In genomic region chr18:7038330-7038846, GRCh38 we compare ENCODE assay signal across 9 cellular contexts.
DNase-seq lines count a peak whose midpoint lies in the region; ATAC-seq, FAIRE-seq and TF ChIP-seq lines count a peak whose summit lies in the region.
"Had no signal": no experiment of that assay in that cellular context is flagged by ENCODE, and none has a peak within 500 bp of the region (broad histone marks: within the 10 kb centered on the region; RNA-seq: fewer than 3 reads in every experiment).

No MANE protein-coding gene starts in this region.

- H3K9ac ChIP-seq in HepG2 (ENCODE audit: insufficient read depth, low read depth, low read length) = no peak overlapping the region

- H3K9me3 ChIP-seq in HepG2 (ENCODE audit: low read length) = no peaks in the 10 kb centered on the region
- H3K9me3 ChIP-seq in uterus = no peaks in the 10 kb centered on the region

- H3K36me3 ChIP-seq in HepG2 (replicated peaks in 1 of 2; ENCODE audit: control insufficient read depth in 1 of 2, insufficient read depth in 2 of 2, low read length in 2 of 2) (no peaks in the 10 kb centered on the region), uterus (no peaks in the 10 kb centered on the region)

- TF ChIP-seq POLR2A in HepG2 (IDR thresholded peaks at IDR 0.05; ENCODE audit: insufficient read depth in 1 of 2, low read depth in 2 of 2, low read length in 2 of 2) (no peak), uterus (IDR thresholded peaks at IDR 0.05) (no peak)

- CTCF ChIA-PET in HepG2 (lab: Yijun Ruan, JAX; ENCODE audit: low intra/inter-chr PET ratio, low total read pairs) = no interaction called here

- H3K4me3 Mint-ChIP-seq in chondrocyte (ENCODE audit: unreplicated experiment) = no peak overlapping the region

- in situ Hi-C loops in HepG2 (cut with HindIII; ENCODE audit: extremely low pct_ligation_motif_present, low pct_unique_long_range_greater_than_20kb) = loop anchor here (25.0 kb wide), 1 partner anchor 124 kb away; no protein-coding TSS in a partner anchor

- DNase-seq in DMS 273 (lab: John Stamatoyannopoulos, UW; ENCODE audit: unreplicated experiment) (peak; percentile 49), DMS 273 treated with DMSO at 0.1 percent for 48 hours (lab: John Stamatoyannopoulos, UW) (no peak), NCI-H2196 treated with DMSO at 0.1 percent for 48 hours (lab: John Stamatoyannopoulos, UW; ENCODE audit: unreplicated experiment) (peak; percentile 96), chondrocyte (ENCODE audit: low spot score) (no peak), HepG2 (ENCODE audit: low spot score) (peak; percentile 27), uterus (peak; percentile 91 to 97)
- no peak for DNase-seq in activated CD4-positive, alpha-beta T cell treated with anti-CD3 and anti-CD28 coated beads for 1 hour
- no peak for DNase-seq in activated naive CD4-positive, alpha-beta T cell treated with Interleukin-2 at 50 U/mL for 16 hours

- H3K4me3 ChIP-seq in HepG2 (replicated peaks in 1 of 3; ENCODE audit: insufficient read depth in 1 of 3, low read depth in 2 of 3, low read length in 3 of 3) (no peak overlapping the region), uterus (peak overlapping the region in 1 of 2 donors; percentile 14)

- no peaks in the 10 kb centered on the region; the same call in 1 of the 2 replicates for H4K20me1 ChIP-seq in HepG2 (ENCODE audit: insufficient read depth, low read length)

- POLR2A ChIA-PET in HepG2 (lab: Yijun Ruan, JAX) = no interaction called here

- FAIRE-seq in HepG2 (lab: Jason Lieb, UNC) = no peak
- FAIRE-seq: A204.1 had no signal

- no peak overlapping the region for H2AFZ ChIP-seq in HepG2 (ENCODE audit: low read length)

- H3K27me3 ChIP-seq in HepG2 (ENCODE audit: control insufficient read depth in 1 of 2, insufficient read depth in 2 of 2, low read length in 2 of 2) (peaks cover 0 to 3% of the 10 kb centered on the region in 2 experiments; a peak in 1 of 5 replicates), uterus (no peaks in the 10 kb centered on the region)

- H3K79me2 ChIP-seq in HepG2 (ENCODE audit: insufficient read depth, low read length) = no peaks in the 10 kb centered on the region

- no peaks in the 10 kb centered on the region for H3K27me3 Mint-ChIP-seq in chondrocyte (ENCODE audit: low read depth)

- TF ChIP-seq CTCF in chondrocyte (IDR thresholded peaks at IDR 0.05) (peak; percentile 82), HepG2 (CRISPR knock-in tag; IDR thresholded peaks at IDR 0.05) (peak; percentile 69), uterus (IDR thresholded peaks at IDR 0.05) (peak; percentile 61 to 75 (median 66))

- no TSS peak for BruUV-seq in HepG2 (replicated peaks; lab: Mats Ljungman, UMichigan)

- H3K36me3 Mint-ChIP-seq in chondrocyte (ENCODE audit: low read depth) = no peaks in the 10 kb centered on the region

- intact Hi-C loops in HepG2 (cut with micrococcal nuclease; ENCODE audit: unreplicated experiment) = no loop called here
- intact Hi-C loops in uterus (cut with DNase I; ENCODE audit: low total_unique reads) = loop anchor here (10.0 kb wide), 1 partner anchor 136 kb away; no protein-coding TSS in a partner anchor

- TF ChIP-seq RAD21 in HepG2 (CRISPR knock-in tag; IDR thresholded peaks at IDR 0.05) = no peak; the same call in 1 of the 2 replicates

- peak overlapping the region; percentile 73 for H3K27ac Mint-ChIP-seq in chondrocyte (ENCODE audit: unreplicated experiment)

- peak; percentile 89 for ATAC-seq in HepG2

- peaks cover 15% of the 10 kb centered on the region for H3K4me1 Mint-ChIP-seq in chondrocyte (ENCODE audit: low read depth)

- WGBS in HepG2 (ENCODE audit: low lambda C conversion rate) = 63% methylated on average over 16 of the region's 20 CpGs

- peaks cover 12% of the 10 kb centered on the region for H3K4me1 ChIP-seq in HepG2 (ENCODE audit: insufficient read depth, low read length)
- no peaks in the 10 kb centered on the region for H3K4me1 ChIP-seq in uterus

- TF ChIP-seq EP300 in HepG2 (IDR thresholded peaks at IDR 0.05; ENCODE audit: low read depth in 2 of 2, low read length in 2 of 2) (no peak), HepG2 (CRISPR knock-in tag; IDR thresholded peaks at IDR 0.05; ENCODE audit: borderline replicate concordance) (no peak)

- no peak overlapping the region for H3K4me2 ChIP-seq in HepG2 (ENCODE audit: low read depth, low read length)

- no peak overlapping the region for H3K27ac ChIP-seq in HepG2 (ENCODE audit: extremely low read length, insufficient read depth, low read length)
- peak overlapping the region; percentile 89 to 92 for H3K27ac ChIP-seq in uterus

- peaks cover 3% of the 10 kb centered on the region for H3K9me3 Mint-ChIP-seq in chondrocyte (ENCODE audit: low read depth)

TF ChIP-seq in HepG2, 621 proteins besides CTCF, POLR2A, EP300 and RAD21 (continues in another document):
- TF ChIP-seq MYC (CRISPR knock-in tag; IDR thresholded peaks at IDR 0.05; ENCODE audit: borderline replicate concordance) (peak; percentile 40; the same call in 1 of the 2 replicates), STAG1 (CRISPR knock-in tag; IDR thresholded peaks at IDR 0.05) (peak; percentile 58), BHLHE40 (IDR thresholded peaks at IDR 0.05; ENCODE audit: low read length) (peak; percentile 36; the same call in 1 of the 2 replicates), KIAA2018 (CRISPR knock-in tag; IDR thresholded peaks at IDR 0.05; ENCODE audit: borderline replicate concordance) (no peak), ATRX (CRISPR knock-in tag; IDR thresholded peaks at IDR 0.05; ENCODE audit: borderline replicate concordance) (no peak), ZNF280B (CRISPR knock-in tag; IDR thresholded peaks at IDR 0.05; ENCODE audit: borderline replicate concordance) (0 out of 2 replicates have a peak, but pooled peaks have one; percentile 23)

Comparison
In these comparisons a context has a peak if more than half of its experiments do, and no peak if none do; other contexts are left out.
1. DNase-seq: peak in DMS 273 (single experiment), NCI-H2196 treated with DMSO at 0.1 percent for 48 hours (single experiment), HepG2 (single experiment) and uterus (2 of 2); none in DMS 273 treated with DMSO at 0.1 percent for 48 hours (single experiment), chondrocyte (single experiment), activated CD4-positive, alpha-beta T cell treated with anti-CD3 and anti-CD28 coated beads for 1 hour (single experiment) and activated naive CD4-positive, alpha-beta T cell treated with Interleukin-2 at 50 U/mL for 16 hours (single experiment).
2. Peak in every context shown above with its lines, with median percentiles within 50 percentile points of each other: CTCF ChIP-seq.